ENCODE assay signal across 8 cellular contexts in genomic region chr14:100587248-100587762, GRCh38. TPM values are rescaled to one million over a fixed set of nuclear protein-coding genes. Genes with fewer than 3 reads are reported as not detected.
DNase-seq lines count a peak whose midpoint lies in the region; ATAC-seq and TF ChIP-seq lines count a peak whose summit lies in the region.

Gene BEGAIN (minus strand): TSS chr14:100587417. CDS start chr14:100587290, 127 bp downstream.

- no peaks in the 10 kb centered on the region for H3K36me3 Mint-ChIP-seq in activated CD4-positive, alpha-beta T cell treated with anti-CD3 and anti-CD28 coated beads for 36 hours (ENCODE audit: low read depth)

- peaks cover 26% of the 10 kb centered on the region for H3K27me3 Mint-ChIP-seq in activated CD4-positive, alpha-beta T cell treated with anti-CD3 and anti-CD28 coated beads for 36 hours

- TF ChIP-seq CTCF in astrocyte of the spinal cord (IDR thresholded peaks at IDR 0.05; ENCODE audit: low read depth, low read length) (no peak), left lung (IDR thresholded peaks at IDR 0.05) (no peak)

- POLR2A ChIA-PET in activated CD4-positive, alpha-beta T cell treated with anti-CD3 and anti-CD28 coated beads for 36 hours (lab: Charles Lee), result no interaction called here

- no peaks in the 10 kb centered on the region for H3K36me3 ChIP-seq in left lung

- peak within 1 kb of the TSS; percentile 66 for H3K4me3 Mint-ChIP-seq in activated CD4-positive, alpha-beta T cell treated with anti-CD3 and anti-CD28 coated beads for 36 hours

- no peaks in the 10 kb centered on the region for H3K9me3 Mint-ChIP-seq in activated CD4-positive, alpha-beta T cell treated with anti-CD3 and anti-CD28 coated beads for 36 hours (ENCODE audit: low read depth)

- H3K27ac ChIP-seq in left lung (no peak within 1 kb of the TSS), temporal lobe (ENCODE audit: low read depth, low read length) (no peak within 1 kb of the TSS)

- CTCF ChIA-PET in activated CD4-positive, alpha-beta T cell treated with anti-CD3 and anti-CD28 coated beads for 36 hours (lab: Charles Lee), result no interaction called here

- peaks cover 14 to 65% of the 10 kb centered on the region in 2 donors for H3K27me3 ChIP-seq in left lung

- no peaks in the 10 kb centered on the region for H3K4me1 Mint-ChIP-seq in activated CD4-positive, alpha-beta T cell treated with anti-CD3 and anti-CD28 coated beads for 36 hours

- ATAC-seq in activated CD4-positive, alpha-beta T cell treated with anti-CD3 and anti-CD28 coated beads for 36 hours, result no peak
- no peak for ATAC-seq in left lung
- no peak for ATAC-seq in left lobe of liver
- no peak for ATAC-seq in HG03378 (IDR thresholded peaks at IDR 0.05; ENCODE audit: unreplicated experiment)

- no peaks in the 10 kb centered on the region for H3K9me3 ChIP-seq in left lung

- in situ Hi-C loops in astrocyte of the spinal cord (cut with HindIII; ENCODE audit: low sequenced_read_pairs), result no loop called here

- H3K4me3 ChIP-seq in astrocyte of the spinal cord (ENCODE audit: low read depth, low read length), result peak within 1 kb of the TSS; percentile 27
- H3K4me3 ChIP-seq in left lung, result peak within 1 kb of the TSS; percentile 38 to 53

- peaks cover 0 to 10% of the 10 kb centered on the region in 2 donors for H3K4me1 ChIP-seq in left lung

- H3K27ac Mint-ChIP-seq in activated CD4-positive, alpha-beta T cell treated with anti-CD3 and anti-CD28 coated beads for 36 hours, result peak within 1 kb of the TSS; percentile 27

- intact Hi-C loops in activated CD4-positive, alpha-beta T cell treated with anti-CD3 and anti-CD28 coated beads for 36 hours (cut with DNase I, micrococcal nuclease), result loop anchor here in 1 of 2 experiments (5.0 kb wide), 1 partner anchor 55 kb away; no protein-coding TSS in a partner anchor
- intact Hi-C loops in left lung (cut with DNase I), result no loop called here

- no peak for DNase-seq in activated CD4-positive, alpha-beta T cell treated with anti-CD3 and anti-CD28 coated beads for 36 hours
- no peak for DNase-seq in activated CD4-positive, alpha-beta T cell treated with anti-CD3 and anti-CD28 coated beads for 48 hours
- DNase-seq in astrocyte of the spinal cord (ENCODE audit: low read depth, low spot score) (no peak), left lung (peak in 1 of 2 donors; percentile 10), left lobe of liver (ENCODE audit: low spot score) (no peak), NCI-H446 treated with DMSO at 0.1 percent for 48 hours (lab: John Stamatoyannopoulos, UW) (no peak)

RNA-seq across cellular contexts. Expression of gene BEGAIN, which starts in this region (rescaled TPM):
- 1 to 10 TPM; 3.1 to 3.5 TPM for total RNA-seq in activated CD4-positive, alpha-beta T cell treated with anti-CD3 and anti-CD28 coated beads for 36 hours
- total RNA-seq in left lung, result 1 to 10 TPM; 1.3 to 1.5 TPM
- 13.8 TPM for total RNA-seq in temporal lobe
- 0.70 TPM for total RNA-seq in left lobe of liver
